Comparison of ENCODE assay signal across 10 cellular contexts in genomic region chr3:13484861-13485590, GRCh38. TPM values are rescaled to one million over a fixed set of nuclear protein-coding genes. Genes with fewer than 3 reads are reported as not detected.
DNase-seq lines count a peak whose midpoint lies in the region; ATAC-seq, FAIRE-seq and TF ChIP-seq lines count a peak whose summit lies in the region.
"Had no signal": no experiment of that assay in that cellular context is flagged by ENCODE, and none has a peak within 500 bp of the region (broad histone marks: within the 10 kb centered on the region; RNA-seq: fewer than 3 reads in every experiment).

No MANE protein-coding gene starts in this region.

- peak overlapping the region; percentile 46 for H3K4me3 Mint-ChIP-seq in Calu3 (ENCODE audit: low read depth, unreplicated experiment)

- H3K27me3 ChIP-seq in MG63 (no peaks in the 10 kb centered on the region), K562 (ENCODE audit: control insufficient read depth in 2 of 2, insufficient read depth in 2 of 2, low read length in 2 of 2) (no peaks in the 10 kb centered on the region), keratinocyte (ENCODE audit: control insufficient read depth, extremely low read depth, insufficient read depth, low read length) (no peaks in the 10 kb centered on the region), testis (no peaks in the 10 kb centered on the region)
- H3K27me3 ChIP-seq: tibial artery had no signal

- POLR2A ChIA-PET in K562 (lab: Yijun Ruan, JAX): interaction anchor here (0.6 to 1.1 kb wide), 9 partner anchors 9 to 604 kb away, joined by 3 read pairs; no protein-coding TSS in a partner anchor

- TF ChIP-seq EP300 in K562 (IDR thresholded peaks at IDR 0.05; ENCODE audit: low read length): peak; percentile 94

- H3K4me1 ChIP-seq in K562 (replicated peaks in 1 of 2; ENCODE audit: control insufficient read depth in 2 of 2, insufficient read depth in 2 of 2, low read length in 2 of 2): peaks cover 21 to 49% of the 10 kb centered on the region in 2 experiments
- H3K4me1 ChIP-seq in keratinocyte (ENCODE audit: control insufficient read depth, extremely low read depth, insufficient read depth, low read length): peaks cover 24% of the 10 kb centered on the region
- peaks cover 15% of the 10 kb centered on the region for H3K4me1 ChIP-seq in testis

- H3K36me3 Mint-ChIP-seq in Calu3 (ENCODE audit: insufficient read depth, unreplicated experiment): peaks cover 11% of the 10 kb centered on the region

- H3K4me2 ChIP-seq in K562 (ENCODE audit: insufficient read depth, low read length) (peak overlapping the region; percentile 58), keratinocyte (ENCODE audit: control insufficient read depth, extremely low read depth, insufficient read depth, low read depth, low read length) (peak overlapping the region; percentile 55)

- intact Hi-C loops in Calu3 (cut with micrococcal nuclease; ENCODE audit: unreplicated experiment): no loop called here
- intact Hi-C loops in K562 (cut with micrococcal nuclease): loop anchor here (2.0 kb wide), 1 partner anchor 54 kb away; no protein-coding TSS in a partner anchor
- intact Hi-C loops in testis (cut with DNase I; ENCODE audit: low total_unique reads): no loop called here

- WGBS in K562 (ENCODE audit: insufficient coverage, low coverage, missing lambda C conversion rate): 4% methylated on average over 7 of the region's 7 CpGs
- 48 to 51% methylated on average over 7 of the region's 7 CpGs for WGBS in testis, 2 donors

- dilution Hi-C loops in keratinocyte (cut with MboI; ENCODE audit: extremely low pct_ligation_motif_present, low sequenced_read_pairs): no loop called here

- no peaks in the 10 kb centered on the region for H3K27me3 Mint-ChIP-seq in Calu3 (ENCODE audit: unreplicated experiment)

- no peak for TF ChIP-seq CTCF in Calu3 (IDR thresholded peaks at IDR 0.05; ENCODE audit: unreplicated experiment)
- no peak for TF ChIP-seq CTCF in K562 (IDR thresholded peaks at IDR 0.05 in 2 of 3, conservative IDR thresholded peaks at IDR 0.05 in 1 of 3; ENCODE audit: insufficient read depth in 2 of 3, low read depth in 1 of 3, low read length in 3 of 3)
- no peak for TF ChIP-seq CTCF in keratinocyte (optimal IDR thresholded peaks at IDR 0.05 in 1 of 3, IDR thresholded peaks at IDR 0.05 in 1 of 3, conservative IDR thresholded peaks at IDR 0.05 in 1 of 3; ENCODE audit: extremely low read depth in 1 of 3, insufficient read depth in 2 of 3, low read length in 3 of 3)
- no peak for TF ChIP-seq CTCF in testis (IDR thresholded peaks at IDR 0.05)

- 0 out of 2 replicates have a peak, but pooled peaks cover 3% of the 10 kb centered on the region for H4K20me1 ChIP-seq in K562 (replicated peaks; ENCODE audit: control insufficient read depth, insufficient read depth, low read length)
- H4K20me1 ChIP-seq in keratinocyte (ENCODE audit: control insufficient read depth, extremely low read depth, insufficient read depth, low read length): no peaks in the 10 kb centered on the region

- CTCF ChIA-PET in Calu3 (lab: Charles Lee): interaction anchor here (0.7 to 1.6 kb wide), 3 partner anchors 11 to 353 kb away, joined by 3 to 4 read pairs (median 4); no protein-coding TSS in a partner anchor
- CTCF ChIA-PET in K562 (lab: Yijun Ruan, JAX; ENCODE audit: low intra/inter-chr PET ratio): no interaction called here

- DNase-seq in Calu3: peak; percentile 91
- DNase-seq in MG63: peak; percentile 73
- DNase-seq in K562 (ENCODE audit: extremely low read depth in 1 of 4, low spot score in 3 of 4): peak; percentile 92 to 98 (median 94)
- no peak for DNase-seq in keratinocyte (ENCODE audit: low read depth, low spot score)
- DNase-seq in testis: peak; percentile 46
- DNase-seq in superior temporal gyrus (ENCODE audit: extremely low spot score): no peak

- TF ChIP-seq POLR2A in K562 (conservative IDR thresholded peaks at IDR 0.05) (0 out of 2 replicates have a peak, but pooled peaks have one; percentile 30), testis (IDR thresholded peaks at IDR 0.05) (no peak)

- in situ Hi-C loops in K562 (cut with MboI): no loop called here

- H3K36me3 ChIP-seq in MG63 (no peaks in the 10 kb centered on the region), K562 (ENCODE audit: control insufficient read depth, insufficient read depth, low read length) (no peaks in the 10 kb centered on the region), keratinocyte (ENCODE audit: control insufficient read depth in 2 of 2, extremely low read depth in 1 of 2, insufficient read depth in 2 of 2, low read length in 2 of 2) (peaks cover 0 to 2% of the 10 kb centered on the region in 2 experiments), testis (ENCODE audit: low read depth, missing control alignments) (no peaks in the 10 kb centered on the region)

- H3K27ac ChIP-seq in K562 (ENCODE audit: extremely low read depth, low read depth, low read length): peak overlapping the region; percentile 60
- H3K27ac ChIP-seq in keratinocyte (ENCODE audit: control insufficient read depth, insufficient read depth, low read length): peak overlapping the region; percentile 73
- no peak overlapping the region for H3K27ac ChIP-seq in testis

- no peaks in the 10 kb centered on the region for H3K9me3 Mint-ChIP-seq in Calu3 (ENCODE audit: low read depth, unreplicated experiment)

- peak overlapping the region; percentile 88 for H3K27ac Mint-ChIP-seq in Calu3 (ENCODE audit: unreplicated experiment)

- H3K79me2 ChIP-seq in K562 (ENCODE audit: control insufficient read depth, insufficient read depth, low read length): no peaks in the 10 kb centered on the region
- H3K79me2 ChIP-seq in keratinocyte (ENCODE audit: control insufficient read depth, insufficient read depth, low read length): no peaks in the 10 kb centered on the region

- BruUV-seq in Calu3 (replicated peaks; lab: Mats Ljungman, UMichigan) (no TSS peak), K562 (replicated peaks; lab: Mats Ljungman, UMichigan) (no TSS peak)

- peak; percentile 98 for FAIRE-seq in K562 (lab: Jason Lieb, UNC)
- peak; percentile 58 for FAIRE-seq in keratinocyte (lab: Jason Lieb, UNC)
- FAIRE-seq: endothelial cell of umbilical vein had no signal

- H3K9me1 ChIP-seq in K562 (ENCODE audit: control insufficient read depth, insufficient read depth, low read length) (no peaks in the 10 kb centered on the region), keratinocyte (ENCODE audit: control insufficient read depth, extremely low read depth, insufficient read depth, low read length) (no peaks in the 10 kb centered on the region)

- TF ChIP-seq RAD21 in K562 (CRISPR knock-in tag; conservative IDR thresholded peaks at IDR 0.05 in 1 of 2, IDR thresholded peaks at IDR 0.05 in 1 of 2): no peak

- H3K4me1 Mint-ChIP-seq in Calu3 (ENCODE audit: low read depth, unreplicated experiment): peaks cover 19% of the 10 kb centered on the region

- H3K9me3 ChIP-seq in MG63: no peaks in the 10 kb centered on the region
- H3K9me3 ChIP-seq in K562 (replicated peaks; ENCODE audit: control insufficient read depth, insufficient read depth, low read depth, low read length): no peaks in the 10 kb centered on the region
- H3K9me3 ChIP-seq in keratinocyte (ENCODE audit: control insufficient read depth, low read depth, low read length): no peaks in the 10 kb centered on the region
- no peaks in the 10 kb centered on the region for H3K9me3 ChIP-seq in testis
- H3K9me3 ChIP-seq: tibial artery had no signal

- H3K4me3 ChIP-seq in MG63 (no peak overlapping the region), K562 (no peak overlapping the region), keratinocyte (ENCODE audit: control insufficient read depth in 2 of 3, extremely low read depth in 1 of 3, insufficient read depth in 2 of 3, low read depth in 1 of 3, low read length in 3 of 3) (peak overlapping the region in 1 of 3 experiments; percentile 11), testis (no peak overlapping the region)
- H3K4me3 ChIP-seq: tibial artery had no signal

- ATAC-seq in K562: peak; percentile 90
- no peak for ATAC-seq in GM19467 (IDR thresholded peaks at IDR 0.05; ENCODE audit: unreplicated experiment)
- no peak for ATAC-seq in HG03025 (IDR thresholded peaks at IDR 0.05; ENCODE audit: low FRiP score, unreplicated experiment)

- H3K9ac ChIP-seq in K562 (ENCODE audit: insufficient read depth in 1 of 2, low read depth in 2 of 2, low read length in 2 of 2) (peak overlapping the region in 1 of 2 experiments; percentile 62; a peak in 2 of 4 replicates), keratinocyte (ENCODE audit: control insufficient read depth, extremely low read depth, insufficient read depth, low read length) (peak overlapping the region; percentile 51)

- peak overlapping the region; percentile 54 for H2AFZ ChIP-seq in K562 (ENCODE audit: low read depth, low read length)
- H2AFZ ChIP-seq in keratinocyte (ENCODE audit: control insufficient read depth, low read length): peak overlapping the region; percentile 58

RNA-seq across cellular contexts. Expression of gene HDAC11, which starts 4.9 kb away (rescaled TPM):
- total RNA-seq in Calu3 (2022) (11.8 and 16.5 TPM in 2 replicates), K562 (2014; rRNA removed) (4.1 and 8.2 TPM in 2 replicates), K562 (2014; rRNA removed; fragmentation: Illumina TruSeq; extraction: Trizol) (2.5 and 3.1 TPM in 2 replicates), K562 (2015; rRNA removed; fragmentation: Illumina TruSeq; extraction: Trizol) (4.6 TPM in 2 replicates), K562 (2021) (4.6 and 6.0 TPM in 2 replicates), testis (10 to 100 TPM; 33.1 to 81.9 TPM)
- total RNA-seq in MG63 (2014; rRNA removed; shearing (Covaris generic); ENCODE audit: low replicate concordance): 13.4 and 40.4 TPM in 2 replicates
- total RNA-seq in K562 (2011; cell fraction: chromatin; rRNA removed; ENCODE audit: low replicate concordance): 2.7 and 8.1 TPM in 2 replicates
- 7.7 and 8.8 TPM in 2 replicates for total RNA-seq in K562 (2011; cell fraction: nucleolus; rRNA removed)
- total RNA-seq in K562 (2011; cell fraction: nucleoplasm; rRNA removed): 5.1 and 6.9 TPM in 2 replicates
- polyA plus RNA-seq in K562 (2011; rRNA removed) (4.6 and 6.4 TPM in 2 replicates), K562 (2014; fragmentation: Illumina TruSeq; extraction: Trizol) (4.5 and 4.9 TPM in 2 replicates), K562 (2014; fragmentation: Nextera tagmentation; extraction: Ambion mirVana) (1 to 10 TPM in 1 of 2 experiments, under 1 TPM in 1; 0.60 to 1.2 TPM), K562 (2014; rRNA removed) (5.0 and 7.9 TPM in 2 replicates), keratinocyte (9.8 to 16.6 TPM (median 12.6 TPM) in 3 replicates), testis (ENCODE audit: insufficient read depth, low read depth, low replicate concordance) (97.7 TPM)
- polyA plus RNA-seq in K562 (2011; cell fraction: cytosol; rRNA removed): 6.6 and 7.2 TPM in 2 replicates
- polyA plus RNA-seq in K562 (2011; cell fraction: nucleus; rRNA removed): 4.0 and 4.1 TPM in 2 replicates
- 6.2 and 9.2 TPM in 2 replicates for polyA plus RNA-seq in K562 (2012)
- polyA minus RNA-seq in K562 (2011; rRNA and poly(A)+ RNA removed): 3.7 and 4.3 TPM in 2 replicates
- 2.7 and 3.1 TPM in 2 replicates for polyA minus RNA-seq in K562 (2011; cell fraction: cytosol; rRNA and poly(A)+ RNA removed)
- polyA minus RNA-seq in K562 (2011; cell fraction: nucleus; rRNA and poly(A)+ RNA removed): 2.4 and 4.4 TPM in 2 replicates
- polyA plus RNA-seq in keratinocyte (2011; ENCODE audit: low read depth): 2.7 TPM
- polyA plus RNA-seq in keratinocyte (2011; cell fraction: cytosol; rRNA removed): 9.8 and 17.3 TPM in 2 replicates
- polyA plus RNA-seq in keratinocyte (2011; cell fraction: nucleus; rRNA removed): 12.8 and 15.6 TPM in 2 replicates
- polyA plus RNA-seq in keratinocyte (2012; ENCODE audit: low replicate concordance): 13.6 and 18.2 TPM in 2 replicates
- 6.7 to 18.3 TPM (median 9.3 TPM) in 3 replicates for polyA minus RNA-seq in keratinocyte
- polyA minus RNA-seq in keratinocyte (2011; cell fraction: cytosol; rRNA and poly(A)+ RNA removed): 18.4 TPM
- polyA minus RNA-seq in keratinocyte (2011; cell fraction: nucleus; rRNA and poly(A)+ RNA removed): 6.1 and 8.8 TPM in 2 replicates

Comparison
In these comparisons a context has a peak if more than half of its experiments do, and no peak if none do; other contexts are left out.
1. DNase-seq: peak in Calu3 (single experiment), MG63 (single experiment), K562 (4 of 4) and testis (single experiment); none in keratinocyte (single experiment) and superior temporal gyrus (single experiment).
2. H3K27ac ChIP-seq: peak in K562 (single experiment) and keratinocyte (single experiment); none in testis (0 of 2).